In the genomic region with DNA sequence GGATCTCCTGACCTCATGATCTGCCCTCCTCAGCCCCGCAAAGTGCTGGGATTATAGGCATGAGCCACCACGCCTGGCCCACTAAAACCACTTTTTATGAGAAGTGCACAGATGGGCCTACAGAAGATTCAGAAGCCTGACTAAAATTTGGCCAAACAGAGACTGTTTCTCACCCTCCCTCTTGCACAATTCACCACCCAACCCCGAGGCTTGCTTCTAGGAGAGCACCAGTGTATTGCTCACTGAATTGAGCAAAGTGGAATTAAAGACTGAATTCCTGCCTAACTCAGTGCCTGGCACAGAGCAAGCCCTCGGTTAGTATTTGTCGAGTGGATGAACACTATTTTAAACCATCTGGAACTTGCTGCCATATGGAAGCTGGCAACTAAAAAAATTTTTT, we compare ENCODE assay signal across 18 cellular contexts. TPM values are rescaled to one million over a fixed set of nuclear protein-coding genes. Genes with fewer than 3 reads are reported as not detected.
DNase-seq lines count a peak whose midpoint lies in the region; ATAC-seq and TF ChIP-seq lines count a peak whose summit lies in the region.
"Had no signal": no experiment of that assay in that cellular context is flagged by ENCODE, and none has a peak within 500 bp of the region (broad histone marks: within the 10 kb centered on the region; RNA-seq: fewer than 3 reads in every experiment).

No MANE protein-coding gene starts in this region.

- H3K27ac Mint-ChIP-seq in H9, result no peak overlapping the region
- H3K27ac Mint-ChIP-seq: activated CD4-positive, alpha-beta memory T cell treated with anti-CD3 and anti-CD28 coated beads, Interleukin-2, amount 10 ng/mL, durations not matched to agents 7 days and 5 days had no signal

- no peak overlapping the region for H2BK20ac ChIP-seq in H9 (ENCODE audit: low read depth, low read length, poor library complexity, severe bottlenecking)

- peaks cover 30% of the 10 kb centered on the region for H3F3A ChIP-seq in Loucy (ENCODE audit: low read depth)

- H3K4me1 ChIP-seq in Loucy (ENCODE audit: insufficient read depth, low read length, poor library complexity, severe bottlenecking), result peaks cover 76% of the 10 kb centered on the region
- H3K4me1 ChIP-seq in spleen, result peaks cover 7 to 71% (median 16%) of the 10 kb centered on the region in 6 donors
- peaks cover 2% of the 10 kb centered on the region; the same call in 1 of the 2 replicates for H3K4me1 ChIP-seq in H9 (ENCODE audit: insufficient read depth, low read length)

- H3K23me2 ChIP-seq in H9 (ENCODE audit: insufficient read length, low read depth, low read length, poor library complexity, severe bottlenecking), result peaks cover 4% of the 10 kb centered on the region

- no peaks in the 10 kb centered on the region for H3K9me3 ChIP-seq in Loucy (ENCODE audit: insufficient read depth, low read depth, low read length)
- peaks cover 0 to 4% (median 0%) of the 10 kb centered on the region in 8 donors for H3K9me3 ChIP-seq in spleen
- no peaks in the 10 kb centered on the region for H3K9me3 ChIP-seq in H9 (ENCODE audit: control insufficient read depth, low read depth, low read length)
- H3K9me3 ChIP-seq: ascending aorta, gastroesophageal sphincter, thyroid gland had no signal

- peak overlapping the region in 6 of 8 donors; percentile 72 to 90 (median 80) for H3K27ac ChIP-seq in spleen
- H3K27ac ChIP-seq in H9 (ENCODE audit: insufficient read length, low read depth, low read length), result no peak overlapping the region
- H3K27ac ChIP-seq: C4-2B had no signal

- H2BK12ac ChIP-seq in H9 (ENCODE audit: insufficient read length, low read depth, low read length), result no peak overlapping the region

- peaks cover 2% of the 10 kb centered on the region for H3K79me1 ChIP-seq in H9 (ENCODE audit: insufficient read depth, low read depth, low read length, poor library complexity, severe bottlenecking)

- 57 to 82% (median 77%) methylated on average over 5 of the region's 5 CpGs for WGBS in spleen, 5 donors
- WGBS in H9 (ENCODE audit: extremely low coverage, insufficient read length, low lambda C conversion rate), result no CpG with 5 or more reads among the region's 5 CpGs

- TF ChIP-seq CTCF in Loucy (conservative IDR thresholded peaks at IDR 0.05; ENCODE audit: low read length), result no peak
- no peak for TF ChIP-seq CTCF in fibroblast of mammary gland (conservative IDR thresholded peaks at IDR 0.05; ENCODE audit: control insufficient read depth, insufficient read depth, low read depth, low read length)
- no peak for TF ChIP-seq CTCF in spleen (IDR thresholded peaks at IDR 0.05 in 8 of 11, conservative IDR thresholded peaks at IDR 0.05 in 3 of 11)
- TF ChIP-seq CTCF in H9 (conservative IDR thresholded peaks at IDR 0.05), result no peak

- H3K4ac ChIP-seq in H9 (ENCODE audit: low read depth, low read length), result no peak overlapping the region

- H3T11ph ChIP-seq in H9 (ENCODE audit: low read length), result no peak overlapping the region

- H3K27me3 Mint-ChIP-seq in H9 (ENCODE audit: low read depth), result peaks cover 11% of the 10 kb centered on the region
- H3K27me3 Mint-ChIP-seq: activated CD4-positive, alpha-beta memory T cell treated with anti-CD3 and anti-CD28 coated beads, Interleukin-2, amount 10 ng/mL, durations not matched to agents 7 days and 5 days had no signal

- no peak overlapping the region for H2AFZ ChIP-seq in Loucy (ENCODE audit: low read length)
- no peak overlapping the region for H2AFZ ChIP-seq in H9 (ENCODE audit: low read length)

- H3K27me3 ChIP-seq in Loucy (ENCODE audit: insufficient read depth, low read length, poor library complexity, severe bottlenecking), result no peaks in the 10 kb centered on the region
- H3K27me3 ChIP-seq in spleen (replicated peaks in 1 of 7), result no peaks in the 10 kb centered on the region
- no peaks in the 10 kb centered on the region for H3K27me3 ChIP-seq in H9 (ENCODE audit: insufficient read depth, low read length)
- H3K27me3 ChIP-seq: ascending aorta, gastroesophageal sphincter, thyroid gland had no signal

- no peaks in the 10 kb centered on the region for H3K36me3 ChIP-seq in Loucy (ENCODE audit: insufficient read depth, low read length)
- no peaks in the 10 kb centered on the region for H3K36me3 ChIP-seq in spleen
- H3K36me3 ChIP-seq: ascending aorta, gastroesophageal sphincter, thyroid gland had no signal

- peaks cover 0 to 11% (median 11%) of the 10 kb centered on the region in 3 experiments; a peak in 3 of 7 replicates for H3K36me3 Mint-ChIP-seq in H9 (ENCODE audit: insufficient read depth in 1 of 3, low read depth in 3 of 3)

- H3K4me3 ChIP-seq in Loucy (ENCODE audit: low read length, poor library complexity, severe bottlenecking), result peak overlapping the region; percentile 63
- no peak overlapping the region for H3K4me3 ChIP-seq in fibroblast of mammary gland (ENCODE audit: control insufficient read depth, low read depth, low read length)
- peak overlapping the region in 1 of 8 donors; percentile 26 for H3K4me3 ChIP-seq in spleen
- H3K4me3 ChIP-seq: ascending aorta, gastroesophageal sphincter, thyroid gland had no signal

- no peak for ATAC-seq in GM19463 (IDR thresholded peaks at IDR 0.05; ENCODE audit: unreplicated experiment)
- ATAC-seq: gastroesophageal sphincter had no signal

- H3K9ac ChIP-seq in Loucy (ENCODE audit: low read depth, low read length, poor library complexity, severe bottlenecking), result peak overlapping the region; percentile 88
- no peak overlapping the region for H3K9ac ChIP-seq in H9 (ENCODE audit: extremely low read depth, insufficient read length, low read length)

- H3K9me2 ChIP-seq in Loucy (replicated peaks; ENCODE audit: low read depth, low read length), result no peaks in the 10 kb centered on the region

- H3K79me2 ChIP-seq in Loucy (ENCODE audit: insufficient read depth, low read length) (peaks cover 36% of the 10 kb centered on the region), H9 (ENCODE audit: insufficient read depth, low read length) (peaks cover under 1% of the 10 kb centered on the region; the same call in 1 of the 2 replicates)

- H2BK5ac ChIP-seq in H9 (ENCODE audit: insufficient read length, low read length), result no peak overlapping the region

- H3K4me2 ChIP-seq in Loucy (ENCODE audit: low read depth, low read length, poor library complexity, severe bottlenecking), result peak overlapping the region; percentile 87
- no peak overlapping the region for H3K4me2 ChIP-seq in H9 (ENCODE audit: insufficient read depth, insufficient read length, low read length)

- H4K8ac ChIP-seq in H9 (replicated peaks; ENCODE audit: insufficient read length, low read depth, low read length), result no peak overlapping the region

- no peak overlapping the region for H3K14ac ChIP-seq in H9 (ENCODE audit: insufficient read depth, low read length)

- no peak overlapping the region for H3K23ac ChIP-seq in H9 (ENCODE audit: insufficient read length, low read depth, low read length)

- no peak overlapping the region for H3K56ac ChIP-seq in H9 (ENCODE audit: insufficient read length, low read depth, low read length)

- peaks cover 5 to 15% of the 10 kb centered on the region in 2 experiments for H3K4me1 Mint-ChIP-seq in H9

- peak; percentile 57 for DNase-seq in SIG-M5 (lab: John Stamatoyannopoulos, UW)
- DNase-seq in fibroblast of mammary gland (ENCODE audit: low read depth), result peak; percentile 69
- DNase-seq in spleen, result no peak
- DNase-seq in H9, result no peak
- DNase-seq in SW480 (ENCODE audit: low spot score), result no peak
- DNase-seq: activated CD4-positive, alpha-beta memory T cell treated with anti-CD3 and anti-CD28 coated beads, Interleukin-2, amount 10 ng/mL, durations not matched to agents 7 days and 5 days; activated effector memory CD4-positive, alpha-beta T cell treated with Interleukin-2 at 50 U/mL for 16 hours; dermis blood vessel endothelial cell; midbrain; NCI-H2081 treated with DMSO at 0.1 percent for 48 hours; NCI-H774; Right ventricle myocardium superior; thyroid gland had no signal

- H2BK15ac ChIP-seq in H9 (ENCODE audit: low read depth, low read length), result no peak overlapping the region

- no peak overlapping the region for H4K91ac ChIP-seq in H9 (ENCODE audit: insufficient read length, low read depth, low read length)

- H4K20me1 ChIP-seq in Loucy (ENCODE audit: insufficient read depth, low read length, poor library complexity, severe bottlenecking) (peaks cover 11% of the 10 kb centered on the region), H9 (ENCODE audit: control insufficient read depth, insufficient read depth, insufficient read length) (no peaks in the 10 kb centered on the region)

- H3K9me3 Mint-ChIP-seq in H9, result peaks cover 10 to 12% of the 10 kb centered on the region in 2 experiments; a peak in 3 of 5 replicates
- H3K9me3 Mint-ChIP-seq: activated CD4-positive, alpha-beta memory T cell treated with anti-CD3 and anti-CD28 coated beads, Interleukin-2, amount 10 ng/mL, durations not matched to agents 7 days and 5 days had no signal

- no peak for TF ChIP-seq POLR2A in spleen (IDR thresholded peaks at IDR 0.05)

- no peak overlapping the region for H4K5ac ChIP-seq in H9 (ENCODE audit: insufficient read length, low read depth, low read length)

- intact Hi-C loops in spleen (cut with DNase I; ENCODE audit: low total_unique reads), result no loop called here

- H3K4me3 Mint-ChIP-seq in H9, result no peak overlapping the region
- H3K4me3 Mint-ChIP-seq: activated CD4-positive, alpha-beta memory T cell treated with anti-CD3 and anti-CD28 coated beads, Interleukin-2, amount 10 ng/mL, durations not matched to agents 7 days and 5 days had no signal

- no peak overlapping the region for H3K18ac ChIP-seq in H9 (ENCODE audit: insufficient read length, low read depth, low read length)

- no peak overlapping the region for H2AK5ac ChIP-seq in H9 (ENCODE audit: insufficient read length, low read length)

- no peak overlapping the region for H2BK120ac ChIP-seq in H9 (ENCODE audit: low read depth, low read length, poor library complexity, severe bottlenecking)

RNA-seq across cellular contexts. Expression of gene DCTN4, which starts 3.4 kb away (rescaled TPM):
- 10 to 100 TPM; 46.5 to 68.7 (median 61.2) TPM for total RNA-seq in spleen
- 10 to 100 TPM; 11.4 to 15.6 (median 11.8) TPM for polyA plus RNA-seq in spleen
- total RNA-seq in H9 (2021), result 45.1 and 48.5 TPM in 2 replicates

RNA-seq across cellular contexts. Expression of gene SMIM3, which starts 16.3 kb away (rescaled TPM):
- total RNA-seq in spleen (10 to 100 TPM; 11.6 to 59.7 (median 36.3) TPM), H9 (2021) (42.0 and 42.5 TPM in 2 replicates)
- polyA plus RNA-seq in spleen, result 10 to 100 TPM in 2 of 3 donors, 1 to 10 TPM in 1; 8.8 to 12.9 (median 12.2) TPM

Comparison
In these comparisons a context has a peak if more than half of its experiments do, and no peak if none do; other contexts are left out.
1. DNase-seq: peak in SIG-M5 (single experiment) and fibroblast of mammary gland (single experiment); none in spleen (single experiment), H9 (single experiment) and SW480 (single experiment).